Comparison of ENCODE assay signal across 15 cellular contexts in genomic region chr20:63087872-63088680, GRCh38.
DNase-seq lines count a peak whose midpoint lies in the region; ATAC-seq and TF ChIP-seq lines count a peak whose summit lies in the region.
"Had no signal": no experiment of that assay in that cellular context is flagged by ENCODE, and none has a peak within 500 bp of the region (broad histone marks: within the 10 kb centered on the region; RNA-seq: fewer than 3 reads in every experiment).

No MANE protein-coding gene starts in this region.

- H3K23me2 ChIP-seq in H9 (ENCODE audit: insufficient read length, low read depth, low read length, poor library complexity, severe bottlenecking), result no peaks in the 10 kb centered on the region

- H3K4me3 ChIP-seq in BE2C (ENCODE audit: low read depth, low read length) (no peak overlapping the region), Peyer's patch (no peak overlapping the region)
- H3K4me3 ChIP-seq: gastrocnemius medialis had no signal

- no peak overlapping the region for H4K5ac ChIP-seq in H9 (ENCODE audit: insufficient read length, low read depth, low read length)

- H3K4me3 Mint-ChIP-seq in H9, result no peak overlapping the region
- H3K4me3 Mint-ChIP-seq: B cell; stimulated activated naive B cell treated with anti-CD40 and anti-IgM and Interleukin-4, amounts not matched to agents 10 μg/mL and 1 μg/mL and 100 μg/mL, for 72 hours had no signal

- peaks cover 4% of the 10 kb centered on the region for H3K27me3 Mint-ChIP-seq in H9 (ENCODE audit: low read depth)

- no CpG with 5 or more reads among the region's 32 CpGs for WGBS in H9 (ENCODE audit: extremely low coverage, insufficient read length, low lambda C conversion rate)

- TF ChIP-seq CTCF in BE2C (IDR thresholded peaks at IDR 0.05; ENCODE audit: low read depth, low read length) (no peak), H9 (conservative IDR thresholded peaks at IDR 0.05) (no peak), Peyer's patch (IDR thresholded peaks at IDR 0.05) (no peak), GM10248 (IDR thresholded peaks at IDR 0.05; ENCODE audit: control extremely low read depth, extremely low read depth, low read depth, missing control alignments) (no peak)

- H3K27ac Mint-ChIP-seq in H9, result no peak overlapping the region
- H3K27ac Mint-ChIP-seq: B cell; stimulated activated naive B cell treated with anti-CD40 and anti-IgM and Interleukin-4, amounts not matched to agents 10 μg/mL and 1 μg/mL and 100 μg/mL, for 72 hours had no signal

- H3K27ac ChIP-seq in H9 (ENCODE audit: insufficient read length, low read depth, low read length), result no peak overlapping the region
- H3K27ac ChIP-seq in Peyer's patch, result no peak overlapping the region
- H3K27ac ChIP-seq: gastrocnemius medialis had no signal

- no peak for TF ChIP-seq POLR2A in Peyer's patch (IDR thresholded peaks at IDR 0.05)

- H2AFZ ChIP-seq in H9 (ENCODE audit: low read length), result no peak overlapping the region

- H3K36me3 ChIP-seq in BE2C (no peaks in the 10 kb centered on the region), Peyer's patch (no peaks in the 10 kb centered on the region)
- H3K36me3 ChIP-seq: gastrocnemius medialis had no signal

- no peak overlapping the region for H4K8ac ChIP-seq in H9 (replicated peaks; ENCODE audit: insufficient read length, low read depth, low read length)

- H3K4me1 ChIP-seq in BE2C, result no peaks in the 10 kb centered on the region
- H3K4me1 ChIP-seq in H9 (ENCODE audit: insufficient read depth, low read length), result no peaks in the 10 kb centered on the region
- no peaks in the 10 kb centered on the region for H3K4me1 ChIP-seq in Peyer's patch
- H3K4me1 ChIP-seq: gastrocnemius medialis had no signal

- no peaks in the 10 kb centered on the region for H3K4me1 Mint-ChIP-seq in H9
- H3K4me1 Mint-ChIP-seq: B cell; stimulated activated naive B cell treated with anti-CD40 and anti-IgM and Interleukin-4, amounts not matched to agents 10 μg/mL and 1 μg/mL and 100 μg/mL, for 72 hours had no signal

- peaks cover 93% of the 10 kb centered on the region for H3K27me3 ChIP-seq in BE2C
- H3K27me3 ChIP-seq in H9 (ENCODE audit: insufficient read depth, low read length), result no peaks in the 10 kb centered on the region
- H3K27me3 ChIP-seq in Peyer's patch, result no peaks in the 10 kb centered on the region

- no peak overlapping the region for H4K91ac ChIP-seq in H9 (ENCODE audit: insufficient read length, low read depth, low read length)

- H3K23ac ChIP-seq in H9 (ENCODE audit: insufficient read length, low read depth, low read length), result no peak overlapping the region

- no peak overlapping the region for H3K18ac ChIP-seq in H9 (ENCODE audit: insufficient read length, low read depth, low read length)

- CTCF ChIA-PET in GM10248 (lab: Yijun Ruan, JAX), result no interaction called here

- H2BK5ac ChIP-seq in H9 (ENCODE audit: insufficient read length, low read length), result no peak overlapping the region

- H3K56ac ChIP-seq in H9 (ENCODE audit: insufficient read length, low read depth, low read length), result no peak overlapping the region

- DNase-seq in BE2C (peak; percentile 6), H9 (peak; percentile 23), Peyer's patch (peak in 2 of 3 donors; percentile 38 to 41), left lobe of liver (ENCODE audit: low spot score) (peak; percentile 37), GM10248 (ENCODE audit: extremely low spot score) (no peak), GDM1 (lab: John Stamatoyannopoulos, UW) (no peak), iPS-NIHi7 (ENCODE audit: extremely low spot score) (no peak), NOMO-1 treated with DMSO at 0.1 percent for 48 hours (lab: John Stamatoyannopoulos, UW; ENCODE audit: unreplicated experiment) (no peak)
- DNase-seq: effector memory CD4-positive, alpha-beta T cell; HCEC 1CT; NCI-H526 treated with DMSO at 0.1 percent for 48 hours; stimulated activated naive B cell treated with anti-CD40 and anti-IgM and Interleukin-4, amounts not matched to agents 10 μg/mL and 1 μg/mL and 100 μg/mL, for 72 hours had no signal

- H2BK20ac ChIP-seq in H9 (ENCODE audit: low read depth, low read length, poor library complexity, severe bottlenecking), result no peak overlapping the region

- no peak overlapping the region for H3K4me2 ChIP-seq in H9 (ENCODE audit: insufficient read depth, insufficient read length, low read length)

- no peak overlapping the region for H3K4ac ChIP-seq in H9 (ENCODE audit: low read depth, low read length)

- no peak overlapping the region for H2BK120ac ChIP-seq in H9 (ENCODE audit: low read depth, low read length, poor library complexity, severe bottlenecking)

- no peaks in the 10 kb centered on the region for H3K79me2 ChIP-seq in H9 (ENCODE audit: insufficient read depth, low read length)

- no peak overlapping the region for H3K9ac ChIP-seq in H9 (ENCODE audit: extremely low read depth, insufficient read length, low read length)

- H3K9me3 Mint-ChIP-seq in H9, result no peaks in the 10 kb centered on the region
- H3K9me3 Mint-ChIP-seq: stimulated activated naive B cell treated with anti-CD40 and anti-IgM and Interleukin-4, amounts not matched to agents 10 μg/mL and 1 μg/mL and 100 μg/mL, for 72 hours had no signal

- H2BK15ac ChIP-seq in H9 (ENCODE audit: low read depth, low read length), result no peak overlapping the region

- no peaks in the 10 kb centered on the region for H3K36me3 Mint-ChIP-seq in H9 (ENCODE audit: insufficient read depth in 1 of 3, low read depth in 3 of 3)
- H3K36me3 Mint-ChIP-seq: stimulated activated naive B cell treated with anti-CD40 and anti-IgM and Interleukin-4, amounts not matched to agents 10 μg/mL and 1 μg/mL and 100 μg/mL, for 72 hours had no signal

- H3T11ph ChIP-seq in H9 (ENCODE audit: low read length), result no peak overlapping the region

- no peaks in the 10 kb centered on the region for H3K79me1 ChIP-seq in H9 (ENCODE audit: insufficient read depth, low read depth, low read length, poor library complexity, severe bottlenecking)

- H3K9me3 ChIP-seq in BE2C (no peaks in the 10 kb centered on the region), H9 (ENCODE audit: control insufficient read depth, low read depth, low read length) (no peaks in the 10 kb centered on the region), Peyer's patch (no peaks in the 10 kb centered on the region)
- H3K9me3 ChIP-seq: gastrocnemius medialis had no signal

- H4K20me1 ChIP-seq in H9 (ENCODE audit: control insufficient read depth, insufficient read depth, insufficient read length), result no peaks in the 10 kb centered on the region

- ATAC-seq in left lobe of liver, result no peak
- ATAC-seq: gastrocnemius medialis; right cardiac atrium; stimulated activated naive B cell treated with anti-CD40 and anti-IgM and Interleukin-4, amounts not matched to agents 10 μg/mL and 1 μg/mL and 100 μg/mL, for 72 hours had no signal

- POLR2A ChIA-PET in GM10248 (lab: Yijun Ruan, JAX), result no interaction called here

- H2AK5ac ChIP-seq in H9 (ENCODE audit: insufficient read length, low read length), result no peak overlapping the region

- H2BK12ac ChIP-seq in H9 (ENCODE audit: insufficient read length, low read depth, low read length), result no peak overlapping the region

- H3K14ac ChIP-seq in H9 (ENCODE audit: insufficient read depth, low read length), result no peak overlapping the region

Comparison
In these comparisons a context has a peak if more than half of its experiments do, and no peak if none do; other contexts are left out.
1. DNase-seq: peak in BE2C (single experiment), H9 (single experiment), Peyer's patch (2 of 3) and left lobe of liver (single experiment); none in GM10248 (single experiment), GDM1 (single experiment), iPS-NIHi7 (single experiment) and NOMO-1 treated with DMSO at 0.1 percent for 48 hours (single experiment).